ENCODE assay signal across 16 cellular contexts in the genomic region with DNA sequence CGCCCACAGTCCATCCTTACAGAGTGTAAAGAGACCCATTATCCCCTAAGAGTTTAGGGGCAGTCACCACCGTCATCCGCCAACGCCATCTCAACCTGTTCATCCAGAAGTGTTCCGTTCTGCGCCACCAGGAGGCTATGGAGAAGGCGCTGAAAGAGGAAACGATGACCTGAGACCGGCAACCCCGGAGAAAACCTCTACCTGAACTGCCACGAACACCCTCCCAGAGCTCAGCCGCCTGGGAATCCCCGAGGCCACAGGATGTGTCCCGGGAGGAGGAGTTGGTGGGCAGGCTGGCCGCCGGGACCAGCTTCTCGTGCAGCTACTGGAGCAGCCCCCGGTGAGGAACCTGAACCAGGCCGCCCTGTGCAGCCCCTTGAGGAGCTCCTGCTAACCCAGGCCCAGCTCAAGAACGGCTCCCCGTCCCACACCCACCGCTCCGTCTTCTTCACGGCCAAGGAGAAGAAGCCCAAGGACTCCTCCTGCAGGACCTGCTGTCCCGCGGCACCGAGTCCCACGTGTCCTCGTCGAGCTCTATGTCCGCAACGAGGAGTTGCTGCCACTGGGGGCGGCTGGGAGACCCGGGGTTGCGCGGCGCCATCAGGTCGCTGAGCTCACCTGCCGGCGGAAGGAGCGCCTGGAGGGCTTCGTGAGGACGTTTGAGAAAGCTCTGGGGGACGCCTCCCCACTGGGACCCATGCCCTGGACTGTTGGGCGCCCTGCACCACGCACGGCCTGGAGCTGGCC. TPM values are rescaled to one million over a fixed set of nuclear protein-coding genes. Genes with fewer than 3 reads are reported as not detected.
A peak's percentile ranks its signal among the peaks of the same experiment; 100 is the strongest.
DNase-seq lines count a peak whose midpoint lies in the region; ATAC-seq, FAIRE-seq and TF ChIP-seq lines count a peak whose summit lies in the region.
"Had no signal": no experiment of that assay in that cellular context is flagged by ENCODE, and none has a peak within 500 bp of the region (broad histone marks: within the 10 kb centered on the region; RNA-seq: fewer than 3 reads in every experiment).

No MANE protein-coding gene starts in this region.

- no peak overlapping the region for H4K8ac ChIP-seq in H9 (replicated peaks; ENCODE audit: insufficient read length, low read depth, low read length)

- no peak overlapping the region for H2AK5ac ChIP-seq in H9 (ENCODE audit: insufficient read length, low read length)

- H3K4me3 ChIP-seq in kidney (ENCODE audit: low read length in 2 of 2) = no peak overlapping the region
- H3K4me3 ChIP-seq in naive thymus-derived CD4-positive, alpha-beta T cell (ENCODE audit: low read length) = no peak overlapping the region

- H4K5ac ChIP-seq in H9 (ENCODE audit: insufficient read length, low read depth, low read length) = no peak overlapping the region

- H3K4ac ChIP-seq in H9 (ENCODE audit: low read depth, low read length) = no peak overlapping the region

- DNase-seq in GM03348 (ENCODE audit: low spot score) (peak; percentile 24), H9 (no peak), kidney (peak; percentile 69), NCI-H1048 (lab: John Stamatoyannopoulos, UW) (no peak), RWPE1 (ENCODE audit: low spot score) (no peak)
- DNase-seq in stimulated activated naive CD8-positive, alpha-beta T cell treated with anti-CD3 and anti-CD28 coated beads, Interleukin-15, Interleukin-2, amounts not matched to agents 100 U/mL and 50 U/mL, for 24 hours = no peak
- DNase-seq in naive thymus-derived CD4-positive, alpha-beta T cell = no peak
- DNase-seq: CD8-positive, alpha-beta T cell; COR-L47 had no signal

- no peaks in the 10 kb centered on the region for H3K79me2 ChIP-seq in H9 (ENCODE audit: insufficient read depth, low read length)

- H3T11ph ChIP-seq in H9 (ENCODE audit: low read length) = no peak overlapping the region

- H3K36me3 ChIP-seq in kidney (ENCODE audit: control insufficient read depth in 1 of 2, insufficient read depth in 2 of 2, low read length in 2 of 2) = no peaks in the 10 kb centered on the region
- no peaks in the 10 kb centered on the region for H3K36me3 ChIP-seq in naive thymus-derived CD4-positive, alpha-beta T cell (ENCODE audit: control insufficient read depth in 2 of 3, insufficient read depth in 3 of 3, low read length in 3 of 3)

- H3K56ac ChIP-seq in H9 (ENCODE audit: insufficient read length, low read depth, low read length) = no peak overlapping the region

- H3K9ac ChIP-seq in H9 (ENCODE audit: extremely low read depth, insufficient read length, low read length) (no peak overlapping the region), kidney (ENCODE audit: low read length in 2 of 2) (no peak overlapping the region)

- no peaks in the 10 kb centered on the region for H3K27me3 ChIP-seq in H9 (ENCODE audit: insufficient read depth, low read length)
- H3K27me3 ChIP-seq in naive thymus-derived CD4-positive, alpha-beta T cell (ENCODE audit: control insufficient read depth in 2 of 2, insufficient read depth in 2 of 2, low read length in 2 of 2) = peaks cover 0 to 4% of the 10 kb centered on the region in 2 donors

- peaks cover 0 to 3% of the 10 kb centered on the region in 2 experiments; a peak in 1 of 5 replicates for H3K9me3 Mint-ChIP-seq in H9
- H3K9me3 Mint-ChIP-seq in naive thymus-derived CD4-positive, alpha-beta T cell = peaks cover 0 to 2% (median 0%) of the 10 kb centered on the region in 11 donors
- H3K9me3 Mint-ChIP-seq: CD8-positive, alpha-beta T cell had no signal

- H3K27me3 Mint-ChIP-seq in H9 (ENCODE audit: low read depth) = no peaks in the 10 kb centered on the region; the same call in 1 of the 2 replicates
- peaks cover 6 to 20% (median 14%) of the 10 kb centered on the region in 5 donors for H3K27me3 Mint-ChIP-seq in naive thymus-derived CD4-positive, alpha-beta T cell

- WGBS in H9 (ENCODE audit: extremely low coverage, insufficient read length, low lambda C conversion rate) = no CpG with 5 or more reads among the region's 47 CpGs

- H3K27ac ChIP-seq in H9 (ENCODE audit: insufficient read length, low read depth, low read length) = no peak overlapping the region
- H3K27ac ChIP-seq in kidney (ENCODE audit: low read depth in 2 of 2, low read length in 2 of 2) = no peak overlapping the region
- no peak overlapping the region for H3K27ac ChIP-seq in naive thymus-derived CD4-positive, alpha-beta T cell (ENCODE audit: low read depth, low read length)
- H3K27ac ChIP-seq in RWPE1 = no peak overlapping the region

- no peak overlapping the region for H3K4me3 Mint-ChIP-seq in H9
- peak overlapping the region in 1 of 10 donors; percentile 19 for H3K4me3 Mint-ChIP-seq in naive thymus-derived CD4-positive, alpha-beta T cell
- H3K4me3 Mint-ChIP-seq: CD14-positive monocyte; CD8-positive, alpha-beta T cell had no signal

- no peak for FAIRE-seq in kidney (lab: Jason Lieb, UNC)
- FAIRE-seq: D721Med, G401.6, GM12892, GM19239, H54 had no signal

- POLR2A ChIA-PET in naive thymus-derived CD4-positive, alpha-beta T cell (lab: Charles Lee) = no interaction called here
- POLR2A ChIA-PET in RWPE1 (lab: Yijun Ruan, JAX; ENCODE audit: low non-redundant PET) = no interaction called here

- no peak overlapping the region for H4K91ac ChIP-seq in H9 (ENCODE audit: insufficient read length, low read depth, low read length)

- no peak overlapping the region for H2BK120ac ChIP-seq in H9 (ENCODE audit: low read depth, low read length, poor library complexity, severe bottlenecking)

- H3K4me1 Mint-ChIP-seq in H9 = peaks cover 5 to 6% of the 10 kb centered on the region in 2 experiments; a peak in 3 of 4 replicates
- H3K4me1 Mint-ChIP-seq in naive thymus-derived CD4-positive, alpha-beta T cell = peaks cover 0 to 4% (median 0%) of the 10 kb centered on the region in 7 donors
- H3K4me1 Mint-ChIP-seq: CD14-positive monocyte had no signal

- intact Hi-C loops in kidney (cut with DNase I) = no loop called here
- intact Hi-C loops in naive thymus-derived CD4-positive, alpha-beta T cell (cut with micrococcal nuclease) = no loop called here

- no peak overlapping the region for H3K27ac Mint-ChIP-seq in H9
- no peak overlapping the region for H3K27ac Mint-ChIP-seq in naive thymus-derived CD4-positive, alpha-beta T cell
- H3K27ac Mint-ChIP-seq: CD14-positive monocyte; CD8-positive, alpha-beta T cell had no signal

- H3K18ac ChIP-seq in H9 (ENCODE audit: insufficient read length, low read depth, low read length) = no peak overlapping the region

- H3K4me1 ChIP-seq in H9 (ENCODE audit: insufficient read depth, low read length) (no peaks in the 10 kb centered on the region; the same call in 1 of the 2 replicates), kidney (ENCODE audit: control insufficient read depth in 1 of 2, insufficient read depth in 1 of 2, low read depth in 1 of 2, low read length in 2 of 2) (no peaks in the 10 kb centered on the region)
- H3K4me1 ChIP-seq in naive thymus-derived CD4-positive, alpha-beta T cell (ENCODE audit: control insufficient read depth in 2 of 2, insufficient read depth in 2 of 2, low read length in 2 of 2) = no peaks in the 10 kb centered on the region

- H2BK20ac ChIP-seq in H9 (ENCODE audit: low read depth, low read length, poor library complexity, severe bottlenecking) = no peak overlapping the region

- H2BK5ac ChIP-seq in H9 (ENCODE audit: insufficient read length, low read length) = no peak overlapping the region

- H3K14ac ChIP-seq in H9 (ENCODE audit: insufficient read depth, low read length) = no peak overlapping the region

- H2BK12ac ChIP-seq in H9 (ENCODE audit: insufficient read length, low read depth, low read length) = no peak overlapping the region

- H3K23me2 ChIP-seq in H9 (ENCODE audit: insufficient read length, low read depth, low read length, poor library complexity, severe bottlenecking) = no peaks in the 10 kb centered on the region

- H3K79me1 ChIP-seq in H9 (ENCODE audit: insufficient read depth, low read depth, low read length, poor library complexity, severe bottlenecking) = no peaks in the 10 kb centered on the region

- peak; percentile 23 for ATAC-seq in stimulated activated naive CD8-positive, alpha-beta T cell treated with anti-CD3 and anti-CD28 coated beads, Interleukin-15, Interleukin-2, amounts not matched to agents 100 U/mL and 50 U/mL, for 24 hours
- ATAC-seq in GM18870 (IDR thresholded peaks at IDR 0.05; ENCODE audit: unreplicated experiment) = no peak
- ATAC-seq in naive thymus-derived CD4-positive, alpha-beta T cell = no peak
- ATAC-seq: CD8-positive, alpha-beta T cell had no signal

- H4K20me1 ChIP-seq in H9 (ENCODE audit: control insufficient read depth, insufficient read depth, insufficient read length) = no peaks in the 10 kb centered on the region

- no peak overlapping the region for H3K23ac ChIP-seq in H9 (ENCODE audit: insufficient read length, low read depth, low read length)

- TF ChIP-seq CTCF in H9 (conservative IDR thresholded peaks at IDR 0.05) = peak; percentile 10; the same call in 1 of the 3 replicates
- TF ChIP-seq CTCF in kidney (IDR thresholded peaks at IDR 0.05; ENCODE audit: borderline replicate concordance, extremely low read depth, insufficient read depth) = no peak
- TF ChIP-seq CTCF in RWPE1 (conservative IDR thresholded peaks at IDR 0.05; ENCODE audit: low read depth) = no peak

- H2BK15ac ChIP-seq in H9 (ENCODE audit: low read depth, low read length) = no peak overlapping the region

- no peaks in the 10 kb centered on the region for H3K9me3 ChIP-seq in H9 (ENCODE audit: control insufficient read depth, low read depth, low read length)
- no peaks in the 10 kb centered on the region for H3K9me3 ChIP-seq in kidney (ENCODE audit: control insufficient read depth in 1 of 2, low read length in 2 of 2)
- H3K9me3 ChIP-seq in naive thymus-derived CD4-positive, alpha-beta T cell (ENCODE audit: control insufficient read depth in 2 of 3, low read length in 3 of 3) = no peaks in the 10 kb centered on the region

- H2AFZ ChIP-seq in H9 (ENCODE audit: low read length) = no peak overlapping the region

- H3K36me3 Mint-ChIP-seq in H9 (ENCODE audit: insufficient read depth in 1 of 3, low read depth in 3 of 3) = no peaks in the 10 kb centered on the region
- H3K36me3 Mint-ChIP-seq in naive thymus-derived CD4-positive, alpha-beta T cell = no peaks in the 10 kb centered on the region
- H3K36me3 Mint-ChIP-seq: CD14-positive monocyte; CD8-positive, alpha-beta T cell had no signal

- no peak overlapping the region for H3K4me2 ChIP-seq in H9 (ENCODE audit: insufficient read depth, insufficient read length, low read length)

- CTCF ChIA-PET in naive thymus-derived CD4-positive, alpha-beta T cell (lab: Charles Lee) = no interaction called here
- CTCF ChIA-PET in RWPE1 (lab: Yijun Ruan, JAX) = interaction anchor here (0.7 kb wide), 1 partner anchor 16 kb away, joined by 3 read pairs; no protein-coding TSS in a partner anchor

RNA-seq across cellular contexts. Expression of a gene that starts 21.1 kb away (rescaled TPM):
- total RNA-seq in H9 (2021) (26.4 and 30.4 TPM in 2 replicates), kidney (18.3 TPM)
- 9.9 TPM for polyA plus RNA-seq in kidney (ENCODE audit: insufficient read depth, low read depth, low replicate concordance)
- 10 to 100 TPM in 2 of 5 experiments, 1 to 10 TPM in 3; 4.8 to 10.5 (median 7.4) TPM for total RNA-seq in naive thymus-derived CD4-positive, alpha-beta T cell
- 1 to 10 TPM; 8.2 to 9.0 TPM for polyA plus RNA-seq in naive thymus-derived CD4-positive, alpha-beta T cell

Comparison
In these comparisons a context has a peak if more than half of its experiments do, and no peak if none do; other contexts are left out.
1. DNase-seq: peak in GM03348 (single experiment) and kidney (single experiment); none in H9 (single experiment), stimulated activated naive CD8-positive, alpha-beta T cell treated with anti-CD3 and anti-CD28 coated beads, Interleukin-15, Interleukin-2, amounts not matched to agents 100 U/mL and 50 U/mL, for 24 hours (single experiment), naive thymus-derived CD4-positive, alpha-beta T cell (0 of 9), NCI-H1048 (single experiment) and RWPE1 (single experiment).